10 cellular contexts compared by ENCODE assay signal in the genomic region with DNA sequence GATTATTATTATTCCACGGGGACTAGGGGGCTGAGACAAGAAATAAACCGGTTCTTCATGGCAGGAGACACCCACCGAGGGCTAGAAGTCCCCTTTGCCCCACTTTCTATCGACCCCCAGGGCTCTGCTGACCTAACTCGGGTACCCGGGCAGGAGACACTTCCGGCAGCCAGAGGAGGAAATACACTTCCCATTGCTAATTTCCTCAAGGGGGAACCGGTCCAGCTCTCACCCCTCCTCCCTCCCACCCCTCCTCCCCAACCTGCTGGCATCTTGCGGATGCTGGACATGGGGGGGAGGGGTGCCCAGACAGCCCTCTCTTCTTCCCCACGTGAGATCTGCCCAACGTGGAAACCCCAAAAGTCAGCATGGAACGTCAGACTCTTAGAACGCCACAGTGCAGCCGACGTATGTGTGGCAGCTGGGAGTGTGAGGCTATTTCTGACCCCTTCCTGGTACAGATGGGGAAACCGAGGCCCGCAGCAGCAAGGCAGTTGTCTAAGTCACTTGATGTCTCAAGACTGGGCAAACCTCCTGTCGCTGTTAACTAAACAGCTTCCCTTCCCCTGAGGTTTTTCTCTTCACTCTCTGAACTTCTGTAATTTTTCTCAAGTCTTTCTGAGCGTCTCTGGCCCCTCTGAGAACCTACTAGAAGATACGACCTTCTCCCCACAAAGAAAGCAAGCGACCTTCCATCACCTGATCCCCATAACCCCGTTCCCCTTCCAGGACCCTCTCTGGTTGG. TPM values are rescaled to one million over a fixed set of nuclear protein-coding genes. Genes with fewer than 3 reads are reported as not detected.
A peak's percentile ranks its signal among the peaks of the same experiment; 100 is the strongest.
DNase-seq lines count a peak whose midpoint lies in the region; ATAC-seq and TF ChIP-seq lines count a peak whose summit lies in the region.
"Had no signal": no experiment of that assay in that cellular context is flagged by ENCODE, and none has a peak within 500 bp of the region (broad histone marks: within the 10 kb centered on the region; RNA-seq: fewer than 3 reads in every experiment).

No MANE protein-coding gene starts in this region.

- H3K9me3 ChIP-seq in adrenal gland (replicated peaks in 1 of 3), result no peaks in the 10 kb centered on the region

- peaks cover 12% of the 10 kb centered on the region for H3K27me3 ChIP-seq in adrenal gland

- no peak overlapping the region for H3K27ac Mint-ChIP-seq in activated naive CD4-positive, alpha-beta T cell treated with anti-CD3 and anti-CD28 coated beads for 36 hours
- H3K27ac Mint-ChIP-seq in activated CD8-positive, alpha-beta T cell treated with anti-CD3 and anti-CD28 coated beads for 36 hours, result no peak overlapping the region
- no peak overlapping the region for H3K27ac Mint-ChIP-seq in type B pancreatic cell

- H3K9me3 Mint-ChIP-seq in activated naive CD4-positive, alpha-beta T cell treated with anti-CD3 and anti-CD28 coated beads for 36 hours, result no peaks in the 10 kb centered on the region
- no peaks in the 10 kb centered on the region for H3K9me3 Mint-ChIP-seq in activated CD8-positive, alpha-beta T cell treated with anti-CD3 and anti-CD28 coated beads for 36 hours
- H3K9me3 Mint-ChIP-seq in type B pancreatic cell, result no peaks in the 10 kb centered on the region

- H3K36me3 ChIP-seq in adrenal gland (replicated peaks in 1 of 2), result no peaks in the 10 kb centered on the region

- peak overlapping the region in 2 of 5 donors; percentile 41 to 76 for H3K27ac ChIP-seq in adrenal gland
- H3K27ac ChIP-seq: SK-N-MC had no signal

- CTCF ChIA-PET in activated naive CD4-positive, alpha-beta T cell treated with anti-CD3 and anti-CD28 coated beads for 36 hours (lab: Charles Lee), result interaction anchor here (0.8 to 1.6 kb wide), 2 partner anchors 41 to 44 kb away, joined by 4 to 5 read pairs; a partner anchor contains a TSS
- CTCF ChIA-PET in activated CD8-positive, alpha-beta T cell treated with anti-CD3 and anti-CD28 coated beads for 36 hours (lab: Charles Lee), result interaction anchor here (0.9 to 1.6 kb wide), 2 partner anchors 40 to 45 kb away, joined by 3 to 5 read pairs; no protein-coding TSS in a partner anchor

- H3K4me1 Mint-ChIP-seq in activated naive CD4-positive, alpha-beta T cell treated with anti-CD3 and anti-CD28 coated beads for 36 hours (ENCODE audit: low read depth), result peaks cover 34% of the 10 kb centered on the region
- peaks cover 24% of the 10 kb centered on the region for H3K4me1 Mint-ChIP-seq in activated CD8-positive, alpha-beta T cell treated with anti-CD3 and anti-CD28 coated beads for 36 hours (ENCODE audit: low read depth)
- H3K4me1 Mint-ChIP-seq in type B pancreatic cell (ENCODE audit: unreplicated experiment), result peaks cover 29% of the 10 kb centered on the region

- peak; percentile 24 for DNase-seq in activated naive CD4-positive, alpha-beta T cell treated with anti-CD3 and anti-CD28 coated beads for 36 hours
- DNase-seq in activated naive CD4-positive, alpha-beta T cell treated with Interleukin-2 at 50 U/mL for 16 hours, result no peak
- DNase-seq in activated CD8-positive, alpha-beta T cell treated with anti-CD3 and anti-CD28 coated beads for 36 hours, result peak; percentile 21
- no peak for DNase-seq in left colon
- no peak for DNase-seq in type B pancreatic cell (ENCODE audit: extremely low spot score, unreplicated experiment)
- no peak for DNase-seq in omental fat pad (ENCODE audit: low spot score)
- no peak for DNase-seq in adrenal gland
- DNase-seq: cortex of kidney had no signal

- POLR2A ChIA-PET in activated CD8-positive, alpha-beta T cell treated with anti-CD3 and anti-CD28 coated beads for 36 hours (lab: Charles Lee), result interaction anchor here (0.8 to 1.5 kb wide), 5 partner anchors 14 to 94 kb away, joined by 3 to 6 read pairs (median 5); no protein-coding TSS in a partner anchor

- H3K4me1 ChIP-seq in adrenal gland (replicated peaks in 1 of 2), result peaks cover 0 to 16% of the 10 kb centered on the region in 2 donors

- peak overlapping the region in 1 of 4 donors; percentile 43 for H3K4me3 ChIP-seq in adrenal gland
- H3K4me3 ChIP-seq: SK-N-MC had no signal

- TF ChIP-seq POLR2A in adrenal gland (IDR thresholded peaks at IDR 0.05), result no peak

- no peaks in the 10 kb centered on the region for H3K36me3 Mint-ChIP-seq in activated naive CD4-positive, alpha-beta T cell treated with anti-CD3 and anti-CD28 coated beads for 36 hours (ENCODE audit: low read depth)
- H3K36me3 Mint-ChIP-seq in activated CD8-positive, alpha-beta T cell treated with anti-CD3 and anti-CD28 coated beads for 36 hours (ENCODE audit: low read depth), result no peaks in the 10 kb centered on the region
- no peaks in the 10 kb centered on the region for H3K36me3 Mint-ChIP-seq in type B pancreatic cell

- intact Hi-C loops in activated naive CD4-positive, alpha-beta T cell treated with anti-CD3 and anti-CD28 coated beads for 36 hours (cut with micrococcal nuclease), result no loop called here
- intact Hi-C loops in activated CD8-positive, alpha-beta T cell treated with anti-CD3 and anti-CD28 coated beads for 36 hours (cut with micrococcal nuclease), result loop anchor here (5.0 kb wide), 1 partner anchor 44 kb away; no protein-coding TSS in a partner anchor
- intact Hi-C loops in left colon (cut with DNase I, micrococcal nuclease), result loop anchor here in 1 of 2 donors (10.0 kb wide), 1 partner anchor 46 kb away; no protein-coding TSS in a partner anchor
- intact Hi-C loops in adrenal gland (cut with DNase I), result no loop called here

- ATAC-seq in activated CD8-positive, alpha-beta T cell treated with anti-CD3 and anti-CD28 coated beads for 36 hours, result peak; percentile 32
- peak; percentile 44 for ATAC-seq in left colon
- no peak for ATAC-seq in GM21367 (IDR thresholded peaks at IDR 0.05; ENCODE audit: unreplicated experiment)
- ATAC-seq in omental fat pad (ENCODE audit: low FRiP score), result no peak

- WGBS in adrenal gland, 4 donors, result 11 to 19% (median 16%) methylated on average over 16 to 22 of the region's 22 CpGs

- H3K4me3 Mint-ChIP-seq in activated naive CD4-positive, alpha-beta T cell treated with anti-CD3 and anti-CD28 coated beads for 36 hours, result peak overlapping the region; percentile 36
- peak overlapping the region; percentile 57 for H3K4me3 Mint-ChIP-seq in activated CD8-positive, alpha-beta T cell treated with anti-CD3 and anti-CD28 coated beads for 36 hours
- H3K4me3 Mint-ChIP-seq in type B pancreatic cell, result peak overlapping the region; percentile 9

- peaks cover 72% of the 10 kb centered on the region for H3K27me3 Mint-ChIP-seq in activated naive CD4-positive, alpha-beta T cell treated with anti-CD3 and anti-CD28 coated beads for 36 hours (ENCODE audit: low read depth)
- peaks cover 69% of the 10 kb centered on the region for H3K27me3 Mint-ChIP-seq in activated CD8-positive, alpha-beta T cell treated with anti-CD3 and anti-CD28 coated beads for 36 hours
- peaks cover 82% of the 10 kb centered on the region for H3K27me3 Mint-ChIP-seq in type B pancreatic cell

- TF ChIP-seq CTCF in activated CD8-positive, alpha-beta T cell treated with anti-CD3 and anti-CD28 coated beads for 36 hours (IDR thresholded peaks at IDR 0.05), result no peak
- TF ChIP-seq CTCF in type B pancreatic cell (conservative IDR thresholded peaks at IDR 0.05) (no peak), omental fat pad (IDR thresholded peaks at IDR 0.05) (no peak), adrenal gland (IDR thresholded peaks at IDR 0.05) (no peak)

RNA-seq across cellular contexts. Expression of a gene that starts 3.6 kb away (rescaled TPM):
- total RNA-seq in activated naive CD4-positive, alpha-beta T cell treated with anti-CD3 and anti-CD28 coated beads for 36 hours, result not detected
- total RNA-seq in activated CD8-positive, alpha-beta T cell treated with anti-CD3 and anti-CD28 coated beads for 36 hours, result not detected
- total RNA-seq in left colon (1 to 10 TPM in 1 of 2 donors, under 1 TPM in 1; 0.59 to 1.5 TPM), type B pancreatic cell (ENCODE audit: low replicate concordance) (not detected in 2 replicates), omental fat pad (10 to 100 TPM in 3 of 4 donors, 1 to 10 TPM in 1; 6.0 to 29.4 (median 12.0) TPM), adrenal gland (1 to 10 TPM; 1.6 to 7.8 (median 3.6) TPM)
- polyA plus RNA-seq in adrenal gland, result 10 to 100 TPM in 1 of 3 donors, 1 to 10 TPM in 2; 7.6 to 11.3 (median 9.6) TPM

RNA-seq across cellular contexts. Expression of a gene that starts 13.8 kb away (rescaled TPM):
- 10 to 100 TPM; 12.4 to 12.7 TPM for total RNA-seq in activated naive CD4-positive, alpha-beta T cell treated with anti-CD3 and anti-CD28 coated beads for 36 hours
- total RNA-seq in activated CD8-positive, alpha-beta T cell treated with anti-CD3 and anti-CD28 coated beads for 36 hours, result 10 to 100 TPM; 13.7 to 14.3 TPM
- total RNA-seq in left colon (10 to 100 TPM; 12.9 to 14.0 TPM), type B pancreatic cell (ENCODE audit: low replicate concordance) (10.1 and 16.2 TPM in 2 replicates), omental fat pad (10 to 100 TPM in 2 of 4 donors, 1 to 10 TPM in 2; 6.3 to 15.5 (median 11.1) TPM), adrenal gland (10 to 100 TPM in 7 of 8 donors, 1 to 10 TPM in 1; 7.5 to 34.1 (median 17.4) TPM)
- 10 to 100 TPM in 1 of 3 donors, 1 to 10 TPM in 2; 4.3 to 19.7 (median 7.3) TPM for polyA plus RNA-seq in adrenal gland

RNA-seq across cellular contexts. Expression of a gene that starts 40.8 kb away (rescaled TPM):
- 100 to 1,000 TPM; 145 to 159 TPM for total RNA-seq in activated naive CD4-positive, alpha-beta T cell treated with anti-CD3 and anti-CD28 coated beads for 36 hours
- 100 to 1,000 TPM; 103 to 113 TPM for total RNA-seq in activated CD8-positive, alpha-beta T cell treated with anti-CD3 and anti-CD28 coated beads for 36 hours
- total RNA-seq in left colon (100 to 1,000 TPM; 105 TPM), type B pancreatic cell (ENCODE audit: low replicate concordance) (46.9 and 61.4 TPM in 2 replicates), omental fat pad (10 to 100 TPM; 18.0 to 22.4 (median 19.9) TPM), adrenal gland (100 to 1,000 TPM in 4 of 8 donors, 10 to 100 TPM in 4; 65.4 to 139 (median 97.4) TPM)
- polyA plus RNA-seq in adrenal gland, result 10 to 100 TPM; 22.8 to 88.9 (median 78.9) TPM

Comparison
In these comparisons a context has a peak if more than half of its experiments do, and no peak if none do; other contexts are left out.
1. DNase-seq: peak in activated naive CD4-positive, alpha-beta T cell treated with anti-CD3 and anti-CD28 coated beads for 36 hours (single experiment) and activated CD8-positive, alpha-beta T cell treated with anti-CD3 and anti-CD28 coated beads for 36 hours (single experiment); none in activated naive CD4-positive, alpha-beta T cell treated with Interleukin-2 at 50 U/mL for 16 hours (single experiment), left colon (0 of 2), type B pancreatic cell (single experiment), omental fat pad (single experiment) and adrenal gland (0 of 7).
2. ATAC-seq: peak in activated CD8-positive, alpha-beta T cell treated with anti-CD3 and anti-CD28 coated beads for 36 hours (single experiment) and left colon (single experiment); none in GM21367 (single experiment) and omental fat pad (single experiment).
3. Peak in every context shown above with its lines, with median percentiles within 50 percentile points of each other: H3K4me3 Mint-ChIP-seq.